In genomic region chr16:10944249-10945064, GRCh38 we compare ENCODE assay signal across 8 cellular contexts. TPM values are rescaled to one million over a fixed set of nuclear protein-coding genes. Genes with fewer than 3 reads are reported as not detected.
A peak's percentile ranks its signal among the peaks of the same experiment; 100 is the strongest.
DNase-seq lines count a peak whose midpoint lies in the region; ATAC-seq and TF ChIP-seq lines count a peak whose summit lies in the region.

Gene CLEC16A (plus strand): TSS chr16:10944564. CDS start chr16:10944718, 154 bp downstream.

- intact Hi-C loops in lower lobe of right lung (cut with DNase I), result no loop called here

- peaks cover 62% of the 10 kb centered on the region for H3K4me1 ChIP-seq in lower lobe of right lung

- DNase-seq in CMK (ENCODE audit: low read depth) (peak; percentile 94), HS-5 (ENCODE audit: low read depth) (peak; percentile 71), NK-92 (lab: John Stamatoyannopoulos, UW; ENCODE audit: unreplicated experiment) (peak; percentile 52), lower lobe of right lung (peak; percentile 99)
- peak; percentile 96 for DNase-seq in activated CD8-positive, alpha-beta T cell treated with anti-CD3 and anti-CD28 coated beads, Interleukin-2, amount 10 ng/mL, durations not matched to agents 7 days and 5 days
- DNase-seq in effector CD4-positive, alpha-beta T cell, result peak; percentile 94
- peak; percentile 83 to 93 (median 88) for DNase-seq in stimulated activated CD4-positive, alpha-beta T cell treated with anti-CD3 and anti-CD28 coated beads, TNF-alpha, amount 100 ng/mL, for 1 hour (ENCODE audit: low read depth in 3 of 3, low spot score in 1 of 3)

- no peaks in the 10 kb centered on the region for H3K9me3 Mint-ChIP-seq in activated CD8-positive, alpha-beta T cell treated with anti-CD3 and anti-CD28 coated beads, Interleukin-2, amount 10 ng/mL, durations not matched to agents 7 days and 5 days (ENCODE audit: insufficient read depth)

- ATAC-seq in GM19468 (IDR thresholded peaks at IDR 0.05; ENCODE audit: extremely low read depth, unreplicated experiment) (peak; percentile 75), lower lobe of right lung (peak; percentile 87 to 91)
- ATAC-seq in activated CD8-positive, alpha-beta T cell treated with anti-CD3 and anti-CD28 coated beads, Interleukin-2, amount 10 ng/mL, durations not matched to agents 7 days and 5 days, result peak; percentile 72

- no peaks in the 10 kb centered on the region for H3K9me3 ChIP-seq in lower lobe of right lung

- no peaks in the 10 kb centered on the region for H3K27me3 ChIP-seq in lower lobe of right lung (ENCODE audit: low read depth)

- POLR2A ChIA-PET in activated CD8-positive, alpha-beta T cell treated with anti-CD3 and anti-CD28 coated beads, Interleukin-2, amount 10 ng/mL, durations not matched to agents 7 days and 5 days (lab: Charles Lee), result interaction anchor here (0.5 to 2.0 kb wide), 3 partner anchors 11 to 797 kb away, joined by 3 to 5 read pairs (median 4); no protein-coding TSS in a partner anchor

- H3K4me3 ChIP-seq in lower lobe of right lung, result peak within 1 kb of the TSS; percentile 93

- peak within 1 kb of the TSS; percentile 79 for H3K4me3 Mint-ChIP-seq in activated CD8-positive, alpha-beta T cell treated with anti-CD3 and anti-CD28 coated beads, Interleukin-2, amount 10 ng/mL, durations not matched to agents 7 days and 5 days

- CTCF ChIA-PET in activated CD8-positive, alpha-beta T cell treated with anti-CD3 and anti-CD28 coated beads, Interleukin-2, amount 10 ng/mL, durations not matched to agents 7 days and 5 days (lab: Charles Lee), result interaction anchor here (1.2 to 1.6 kb wide), 4 partner anchors 10 to 200 kb away, joined by 3 to 13 read pairs (median 6); no protein-coding TSS in a partner anchor

- H3K4me1 Mint-ChIP-seq in activated CD8-positive, alpha-beta T cell treated with anti-CD3 and anti-CD28 coated beads, Interleukin-2, amount 10 ng/mL, durations not matched to agents 7 days and 5 days (ENCODE audit: low read depth), result peaks cover 67% of the 10 kb centered on the region

- H3K27me3 Mint-ChIP-seq in activated CD8-positive, alpha-beta T cell treated with anti-CD3 and anti-CD28 coated beads, Interleukin-2, amount 10 ng/mL, durations not matched to agents 7 days and 5 days (ENCODE audit: low read depth), result no peaks in the 10 kb centered on the region

- peak within 1 kb of the TSS; percentile 88 for H3K27ac ChIP-seq in lower lobe of right lung

- H3K36me3 Mint-ChIP-seq in activated CD8-positive, alpha-beta T cell treated with anti-CD3 and anti-CD28 coated beads, Interleukin-2, amount 10 ng/mL, durations not matched to agents 7 days and 5 days (ENCODE audit: low read depth), result peaks cover 9% of the 10 kb centered on the region

- H3K27ac Mint-ChIP-seq in activated CD8-positive, alpha-beta T cell treated with anti-CD3 and anti-CD28 coated beads, Interleukin-2, amount 10 ng/mL, durations not matched to agents 7 days and 5 days, result peak within 1 kb of the TSS; percentile 66

- no peak for TF ChIP-seq CTCF in lower lobe of right lung (IDR thresholded peaks at IDR 0.05)

- H3K36me3 ChIP-seq in lower lobe of right lung, result no peaks in the 10 kb centered on the region

RNA-seq across cellular contexts. Expression of gene CLEC16A, which starts in this region (rescaled TPM):
- total RNA-seq in activated CD8-positive, alpha-beta T cell treated with anti-CD3 and anti-CD28 coated beads, Interleukin-2, amount 10 ng/mL, durations not matched to agents 7 days and 5 days, result 10 to 100 TPM; 32.8 to 38.5 TPM
- 34.6 TPM for total RNA-seq in lower lobe of right lung

Comparison
In these comparisons a context has a peak if more than half of its experiments do, and no peak if none do; other contexts are left out.
1. Peak in every context shown above with its lines: DNase-seq, ATAC-seq, H3K4me3 ChIP-seq and H3K27ac ChIP-seq.